Comparison of ENCODE assay signal across 1 cellular context in genomic region chr14:68728342-68729106, GRCh38.
A peak's percentile ranks its signal among the peaks of the same experiment; 100 is the strongest.
TF ChIP-seq lines count a peak whose summit lies in the region.

No MANE protein-coding gene starts in this region.

TF ChIP-seq in HepG2, 621 proteins besides CTCF, POLR2A, EP300 and RAD21 (continued from another document):
- no peak for TF ChIP-seq REST (IDR thresholded peaks at IDR 0.05; ENCODE audit: borderline replicate concordance in 1 of 2, low read depth in 1 of 2, low read length in 2 of 2)
- no peak for TF ChIP-seq DR1 (CRISPR knock-in tag; IDR thresholded peaks at IDR 0.05)
- TF ChIP-seq GZF1 (CRISPR knock-in tag; IDR thresholded peaks at IDR 0.05): no peak
- peak; percentile 73; the same call in 1 of the 2 replicates for TF ChIP-seq ZBTB33 (CRISPR knock-in tag; IDR thresholded peaks at IDR 0.05)
- TF ChIP-seq EED (CRISPR knock-in tag; IDR thresholded peaks at IDR 0.05): no peak
- TF ChIP-seq HNF4A (CRISPR knock-in tag; IDR thresholded peaks at IDR 0.05): peak; percentile 15; the same call in 1 of the 2 replicates
- peak; percentile 30; the same call in 1 of the 2 replicates for TF ChIP-seq HOMEZ (CRISPR knock-in tag; IDR thresholded peaks at IDR 0.05; ENCODE audit: low read depth)
- TF ChIP-seq TBX2 (CRISPR knock-in tag; IDR thresholded peaks at IDR 0.05; ENCODE audit: borderline replicate concordance): peak; percentile 77
- TF ChIP-seq KDM2A (CRISPR knock-in tag; IDR thresholded peaks at IDR 0.05; ENCODE audit: borderline replicate concordance, low read depth): no peak
- TF ChIP-seq ADNP (CRISPR knock-in tag; IDR thresholded peaks at IDR 0.05): no peak
- TF ChIP-seq ZNF703 (CRISPR knock-in tag; IDR thresholded peaks at IDR 0.05; ENCODE audit: borderline replicate concordance): no peak
- no peak for TF ChIP-seq SP1 (IDR thresholded peaks at IDR 0.05)
- TF ChIP-seq SP1 (CRISPR knock-in tag; IDR thresholded peaks at IDR 0.05): no peak
- no peak for TF ChIP-seq PRDM10 (CRISPR knock-in tag; IDR thresholded peaks at IDR 0.05; ENCODE audit: low read depth)
- no peak for TF ChIP-seq ZNF790 (CRISPR knock-in tag; IDR thresholded peaks at IDR 0.05; ENCODE audit: borderline replicate concordance)
- peak; percentile 81; the same call in 1 of the 2 replicates for TF ChIP-seq ZMYM2 (CRISPR knock-in tag; IDR thresholded peaks at IDR 0.05)
- TF ChIP-seq PCBP2 (optimal IDR thresholded peaks at IDR 0.05; ENCODE audit: low read depth, low read length, poor library complexity, severe bottlenecking): no peak
- TF ChIP-seq THAP11 (CRISPR knock-in tag; IDR thresholded peaks at IDR 0.05): 0 out of 2 replicates have a peak, but pooled peaks have one; percentile 36
- TF ChIP-seq NFE2L2 (IDR thresholded peaks at IDR 0.05; ENCODE audit: low read length): no peak
- TF ChIP-seq SMAD1 (CRISPR knock-in tag; IDR thresholded peaks at IDR 0.05; ENCODE audit: borderline replicate concordance, low read depth): no peak
- TF ChIP-seq ETV5 (CRISPR knock-in tag; IDR thresholded peaks at IDR 0.05; ENCODE audit: borderline replicate concordance): peak; percentile 46; the same call in 1 of the 2 replicates
- TF ChIP-seq ZBTB21 (CRISPR knock-in tag; IDR thresholded peaks at IDR 0.05): no peak
- TF ChIP-seq ARID4A (CRISPR knock-in tag; IDR thresholded peaks at IDR 0.05; ENCODE audit: borderline replicate concordance): no peak
- TF ChIP-seq ZNF552 (CRISPR knock-in tag; IDR thresholded peaks at IDR 0.05; ENCODE audit: borderline replicate concordance): no peak
- no peak for TF ChIP-seq MBNL3 (CRISPR knock-in tag; conservative IDR thresholded peaks at IDR 0.05)
- TF ChIP-seq ZNF263 (CRISPR knock-in tag; IDR thresholded peaks at IDR 0.05): no peak
- TF ChIP-seq RXRA (CRISPR knock-in tag; IDR thresholded peaks at IDR 0.05): peak; percentile 54; the same call in 1 of the 2 replicates
- TF ChIP-seq SKIL (CRISPR knock-in tag; IDR thresholded peaks at IDR 0.05; ENCODE audit: borderline replicate concordance): peak; percentile 70; the same call in 1 of the 2 replicates
- TF ChIP-seq CEBPZ (IDR thresholded peaks at IDR 0.05; ENCODE audit: low read length): no peak
- TF ChIP-seq ZNF282 (IDR thresholded peaks at IDR 0.05; ENCODE audit: partially characterized antibody): no peak
